8 cellular contexts compared by ENCODE assay signal in genomic region chr12:9750276-9751203, GRCh38. TPM values are rescaled to one million over a fixed set of nuclear protein-coding genes. Genes with fewer than 3 reads are reported as not detected.
A peak's percentile ranks its signal among the peaks of the same experiment; 100 is the strongest.
DNase-seq lines count a peak whose midpoint lies in the region; ATAC-seq and TF ChIP-seq lines count a peak whose summit lies in the region.

No MANE protein-coding gene starts in this region.

- TF ChIP-seq POLR2A in upper lobe of left lung (IDR thresholded peaks at IDR 0.05): no peak

- peak overlapping the region; percentile 15 for H3K4me3 Mint-ChIP-seq in activated CD4-positive, alpha-beta memory T cell treated with anti-CD3 and anti-CD28 coated beads, Interleukin-2, amount 10 ng/mL, durations not matched to agents 7 days and 5 days

- H3K27me3 ChIP-seq in upper lobe of left lung: no peaks in the 10 kb centered on the region

- TF ChIP-seq CTCF in epithelial cell of esophagus (IDR thresholded peaks at IDR 0.05; ENCODE audit: insufficient read depth, low read depth, low read length, missing control alignments): peak; percentile 79
- TF ChIP-seq CTCF in mucosa of descending colon (IDR thresholded peaks at IDR 0.05): peak; percentile 53
- peak; percentile 56 to 83 (median 72) for TF ChIP-seq CTCF in upper lobe of left lung (IDR thresholded peaks at IDR 0.05)

- H3K27ac ChIP-seq in upper lobe of left lung: peak overlapping the region in 1 of 4 donors; percentile 40

- no peak overlapping the region for H3K4me3 ChIP-seq in epithelial cell of esophagus (ENCODE audit: low read length)
- H3K4me3 ChIP-seq in mucosa of descending colon: no peak overlapping the region
- peak overlapping the region in 2 of 4 donors; percentile 17 to 32 for H3K4me3 ChIP-seq in upper lobe of left lung

- no peak for TF ChIP-seq EP300 in upper lobe of left lung (IDR thresholded peaks at IDR 0.05)

- H3K4me1 ChIP-seq in mucosa of descending colon (ENCODE audit: low read depth) (peaks cover 7% of the 10 kb centered on the region), upper lobe of left lung (peaks cover 3 to 9% (median 7%) of the 10 kb centered on the region in 4 donors)

- CTCF ChIA-PET in activated CD4-positive, alpha-beta memory T cell treated with anti-CD3 and anti-CD28 coated beads, Interleukin-2, amount 10 ng/mL, durations not matched to agents 7 days and 5 days (lab: Charles Lee): interaction anchor here (0.5 to 19.5 kb wide), 49 partner anchors 8 to 924 kb away, joined by 3 to 587 read pairs (median 4); partner anchors contain the start of genes CD69, CLEC12B and CLEC2B

- intact Hi-C loops in mucosa of descending colon (cut with DNase I, micrococcal nuclease): loop anchor here in 1 of 2 donors (10.0 kb wide), 1 partner anchor 174 kb away; no protein-coding TSS in a partner anchor

- H3K36me3 ChIP-seq in mucosa of descending colon (ENCODE audit: low read depth) (no peaks in the 10 kb centered on the region), upper lobe of left lung (no peaks in the 10 kb centered on the region)

- H3K4me1 Mint-ChIP-seq in activated CD4-positive, alpha-beta memory T cell treated with anti-CD3 and anti-CD28 coated beads, Interleukin-2, amount 10 ng/mL, durations not matched to agents 7 days and 5 days: peaks cover 55% of the 10 kb centered on the region

- ATAC-seq in GM18861 (IDR thresholded peaks at IDR 0.05; ENCODE audit: unreplicated experiment): peak; percentile 43
- peak; percentile 69 for ATAC-seq in HG03460 (IDR thresholded peaks at IDR 0.05; ENCODE audit: unreplicated experiment)
- ATAC-seq in mucosa of descending colon: peak; percentile 83
- ATAC-seq in upper lobe of left lung (ENCODE audit: low FRiP score in 2 of 2): peak; percentile 87 to 96

- H3K27ac Mint-ChIP-seq in activated CD4-positive, alpha-beta memory T cell treated with anti-CD3 and anti-CD28 coated beads, Interleukin-2, amount 10 ng/mL, durations not matched to agents 7 days and 5 days: peak overlapping the region; percentile 5

- H3K36me3 Mint-ChIP-seq in activated CD4-positive, alpha-beta memory T cell treated with anti-CD3 and anti-CD28 coated beads, Interleukin-2, amount 10 ng/mL, durations not matched to agents 7 days and 5 days (ENCODE audit: low read depth): peaks cover 37% of the 10 kb centered on the region

- DNase-seq in Ammon's horn (ENCODE audit: low spot score) (peak; percentile 82), NCI-H526 treated with DMSO at 0.1 percent for 48 hours (lab: John Stamatoyannopoulos, UW) (peak; percentile 81), epithelial cell of esophagus (ENCODE audit: low read depth) (peak; percentile 60), mucosa of descending colon (peak in 2 of 3 donors; percentile 53 to 59), upper lobe of left lung (peak; percentile 45 to 46)
- peak; percentile 61 for DNase-seq in activated CD4-positive, alpha-beta memory T cell treated with anti-CD3 and anti-CD28 coated beads, Interleukin-2, amount 10 ng/mL, durations not matched to agents 7 days and 5 days

- no peaks in the 10 kb centered on the region for H3K27me3 Mint-ChIP-seq in activated CD4-positive, alpha-beta memory T cell treated with anti-CD3 and anti-CD28 coated beads, Interleukin-2, amount 10 ng/mL, durations not matched to agents 7 days and 5 days

- 14 to 19% methylated on average over 20 of the region's 20 CpGs for WGBS in upper lobe of left lung, 2 donors

- H3K9me3 ChIP-seq in mucosa of descending colon (no peaks in the 10 kb centered on the region), upper lobe of left lung (no peaks in the 10 kb centered on the region)

- no peaks in the 10 kb centered on the region for H3K9me3 Mint-ChIP-seq in activated CD4-positive, alpha-beta memory T cell treated with anti-CD3 and anti-CD28 coated beads, Interleukin-2, amount 10 ng/mL, durations not matched to agents 7 days and 5 days

- POLR2A ChIA-PET in activated CD4-positive, alpha-beta memory T cell treated with anti-CD3 and anti-CD28 coated beads, Interleukin-2, amount 10 ng/mL, durations not matched to agents 7 days and 5 days (lab: Charles Lee): interaction anchor here (0.6 to 17.4 kb wide), 17 partner anchors 8 to 181 kb away, joined by 3 to 812 read pairs (median 4); partner anchors contain the start of genes CD69, CLEC2B, CLEC2D and CLECL1

RNA-seq across cellular contexts. Expression of gene CD69, which starts 10.2 kb away (rescaled TPM):
- 100 to 1,000 TPM; 196 to 197 TPM for total RNA-seq in activated CD4-positive, alpha-beta memory T cell treated with anti-CD3 and anti-CD28 coated beads, Interleukin-2, amount 10 ng/mL, durations not matched to agents 7 days and 5 days
- total RNA-seq in mucosa of descending colon: 1 to 10 TPM; 2.4 to 4.7 (median 3.2) TPM
- 10 to 100 TPM in 3 of 6 donors, 1 to 10 TPM in 3; 2.8 to 25.2 (median 10.6) TPM for total RNA-seq in upper lobe of left lung

RNA-seq across cellular contexts. Expression of gene CLECL1, which starts 17.6 kb away (rescaled TPM):
- total RNA-seq in activated CD4-positive, alpha-beta memory T cell treated with anti-CD3 and anti-CD28 coated beads, Interleukin-2, amount 10 ng/mL, durations not matched to agents 7 days and 5 days: 10 to 100 TPM; 13.5 to 15.4 TPM
- total RNA-seq in mucosa of descending colon: under 1 TPM in 2 of 3 donors, not detected in 1; 0.51 to 0.64 TPM
- 10 to 100 TPM in 1 of 6 donors, 1 to 10 TPM in 1, under 1 TPM in 1, not detected in 3; 0.98 to 33.5 (median 1.0) TPM for total RNA-seq in upper lobe of left lung

Comparison
In these comparisons a context has a peak if more than half of its experiments do, and no peak if none do; other contexts are left out.
1. RNA of gene CD69, which starts 10.2 kb away (total RNA-seq): 196 to 197 TPM in activated CD4-positive, alpha-beta memory T cell treated with anti-CD3 and anti-CD28 coated beads, Interleukin-2, amount 10 ng/mL, durations not matched to agents 7 days and 5 days; 2.8 to 25.2 TPM in upper lobe of left lung and 2.4 to 4.7 TPM in mucosa of descending colon; every median in the first group is over 4 times any median in the second.
2. Peak in every context shown above with its lines, with median percentiles within 50 percentile points of each other: DNase-seq, ATAC-seq and CTCF ChIP-seq.